23 cellular contexts compared by ENCODE assay signal in genomic region chr5:133485468-133485867, GRCh38.
"Had no signal": no experiment of that assay in that cellular context is flagged by ENCODE, and none has a peak within 500 bp of the region (broad histone marks: within the 10 kb centered on the region; RNA-seq: fewer than 3 reads in every experiment).

No MANE protein-coding gene starts in this region.

- H3K79me2 ChIP-seq: hepatocyte, parathyroid adenoma had no signal

- H3K9me3 ChIP-seq: mucosa of descending colon, stomach, thyroid gland had no signal

- H3K4me3 ChIP-seq: dorsolateral prefrontal cortex, gastrocnemius medialis, heart left ventricle, hepatocyte, mucosa of descending colon, stomach, thyroid gland had no signal

- H3K36me3 ChIP-seq: gastrocnemius medialis, heart left ventricle, stomach, thyroid gland had no signal

- H3K4me1 ChIP-seq: gastrocnemius medialis, heart left ventricle, parathyroid adenoma, thyroid gland had no signal

- H3K27ac ChIP-seq: epithelial cell of prostate, gastrocnemius medialis, heart left ventricle, hepatocyte, parathyroid adenoma, stomach, thyroid gland had no signal

- H3K9ac ChIP-seq: parathyroid adenoma had no signal

- DNase-seq: dorsolateral prefrontal cortex; effector CD4-positive, alpha-beta T cell; foreskin fibroblast; gastrocnemius medialis; heart left ventricle; left colon; mesenchymal stem cell; mucosa of descending colon; naive B cell; stimulated activated CD4-positive, alpha-beta T cell treated with anti-CD3 and anti-CD28 coated beads, Interleukin-2, amount 100 ng/mL, for 24 hours; stimulated activated CD4-positive, alpha-beta T cell treated with anti-CD3 and anti-CD28 coated beads, Interleukin-4, amount 100 ng/mL, for 24 hours; stimulated activated naive CD4-positive, alpha-beta T cell treated with Interleukin-2 at 50 U/mL for 16 hours; stomach; thyroid gland had no signal

- H3K27me3 ChIP-seq: dorsolateral prefrontal cortex, gastrocnemius medialis, hepatocyte, stomach, thyroid gland had no signal

- FAIRE-seq: colon, urothelium cell line had no signal

- H2AFZ ChIP-seq: hepatocyte, parathyroid adenoma had no signal

- H3K4me2 ChIP-seq: hepatocyte had no signal

- ATAC-seq: esophagus mucosa; gastrocnemius medialis; heart left ventricle; left colon; mucosa of descending colon; natural killer cell treated with Interleukin-12 subunit alpha and Interleukin-12 subunit beta and Interleukin-15 and Interleukin-18, amount 100 ng/mL, for 72 hours; sciatic nerve; stimulated activated effector memory CD8-positive, alpha-beta T cell treated with anti-CD3 and anti-CD28 coated beads, Interleukin-12 subunit alpha, Interleukin-12 subunit beta, amount 100 ng/mL, for 72 hours had no signal
